In genomic region chr19:2167896-2168618, GRCh38 we compare ENCODE assay signal across 8 cellular contexts. TPM values are rescaled to one million over a fixed set of nuclear protein-coding genes. Genes with fewer than 3 reads are reported as not detected.
A peak's percentile ranks its signal among the peaks of the same experiment; 100 is the strongest.
DNase-seq lines count a peak whose midpoint lies in the region; ATAC-seq, FAIRE-seq and TF ChIP-seq lines count a peak whose summit lies in the region.

No MANE protein-coding gene starts in this region.

- peak; percentile 28 for ATAC-seq in GM21737 (IDR thresholded peaks at IDR 0.05; ENCODE audit: unreplicated experiment)
- ATAC-seq in effector memory CD8-positive, alpha-beta T cell (replicated peaks): peak; percentile 16
- ATAC-seq in naive thymus-derived CD8-positive, alpha-beta T cell: no peak
- ATAC-seq in HG02852 (IDR thresholded peaks at IDR 0.05; ENCODE audit: unreplicated experiment): no peak

- H3K9me3 Mint-ChIP-seq in effector memory CD8-positive, alpha-beta T cell: no peaks in the 10 kb centered on the region
- no peaks in the 10 kb centered on the region for H3K9me3 Mint-ChIP-seq in naive thymus-derived CD8-positive, alpha-beta T cell

- peak overlapping the region; percentile 58 to 91 for H3K27ac Mint-ChIP-seq in effector memory CD8-positive, alpha-beta T cell
- H3K27ac Mint-ChIP-seq in naive thymus-derived CD8-positive, alpha-beta T cell: peak overlapping the region in 5 of 10 donors; percentile 35 to 80 (median 49)

- DNase-seq in RPMI7951 (ENCODE audit: low read depth): peak; percentile 90
- peak in 2 of 3 experiments; percentile 27 to 36 for DNase-seq in effector memory CD8-positive, alpha-beta T cell
- DNase-seq in naive thymus-derived CD8-positive, alpha-beta T cell: peak in 1 of 10 donors; percentile 46
- no peak for DNase-seq in epidermal melanocyte (ENCODE audit: insufficient read length, low spot score)
- no peak for DNase-seq in urothelium cell line (ENCODE audit: low spot score)

- peak overlapping the region; percentile 90 to 94 for H3K4me3 Mint-ChIP-seq in effector memory CD8-positive, alpha-beta T cell
- H3K4me3 Mint-ChIP-seq in naive thymus-derived CD8-positive, alpha-beta T cell: peak overlapping the region in 8 of 10 donors; percentile 44 to 85 (median 60)

- POLR2A ChIA-PET in naive thymus-derived CD8-positive, alpha-beta T cell (lab: Charles Lee): interaction anchor here (0.6 kb wide), 1 partner anchor 1957 kb away, joined by 3 read pairs; no protein-coding TSS in a partner anchor

- H3K27me3 Mint-ChIP-seq in effector memory CD8-positive, alpha-beta T cell: no peaks in the 10 kb centered on the region
- peaks cover 0 to 2% (median 0%) of the 10 kb centered on the region in 5 donors for H3K27me3 Mint-ChIP-seq in naive thymus-derived CD8-positive, alpha-beta T cell

- no peak for FAIRE-seq in urothelium cell line (lab: Jason Lieb, UNC)

- peaks cover 27% of the 10 kb centered on the region for H3K36me3 Mint-ChIP-seq in effector memory CD8-positive, alpha-beta T cell (ENCODE audit: insufficient read depth)
- no peaks in the 10 kb centered on the region for H3K36me3 Mint-ChIP-seq in naive thymus-derived CD8-positive, alpha-beta T cell

- H3K4me1 Mint-ChIP-seq in effector memory CD8-positive, alpha-beta T cell (ENCODE audit: low read depth in 2 of 2): peaks cover 30 to 46% of the 10 kb centered on the region in 2 donors
- peaks cover 16 to 71% (median 60%) of the 10 kb centered on the region in 4 donors for H3K4me1 Mint-ChIP-seq in naive thymus-derived CD8-positive, alpha-beta T cell

- H3K27ac ChIP-seq in C4-2B: peak overlapping the region; percentile 96

- TF ChIP-seq CTCF in C4-2B (conservative IDR thresholded peaks at IDR 0.05): no peak

RNA-seq across cellular contexts. Expression of gene DOT1L, which starts 4.3 kb away (rescaled TPM):
- 3.6 and 5.6 TPM in 2 replicates for total RNA-seq in RPMI7951 (2014; rRNA removed; shearing (Covaris generic))
- 10 to 100 TPM; 24.5 to 28.5 TPM for total RNA-seq in naive thymus-derived CD8-positive, alpha-beta T cell
- polyA plus RNA-seq in naive thymus-derived CD8-positive, alpha-beta T cell: 1 to 10 TPM in 1 of 3 donors, under 1 TPM in 2; 0.30 to 1.0 (median 0.62) TPM

RNA-seq across cellular contexts. Expression of gene AP3D1, which starts 16.7 kb away (rescaled TPM):
- 49.6 and 50.0 TPM in 2 replicates for total RNA-seq in RPMI7951 (2014; rRNA removed; shearing (Covaris generic))
- total RNA-seq in naive thymus-derived CD8-positive, alpha-beta T cell: 10 to 100 TPM; 71.3 to 83.2 TPM
- 10 to 100 TPM; 12.8 to 45.0 (median 13.6) TPM for polyA plus RNA-seq in naive thymus-derived CD8-positive, alpha-beta T cell

Comparison
In these comparisons a context has a peak if more than half of its experiments do, and no peak if none do; other contexts are left out.
1. ATAC-seq: peak in GM21737 (single experiment) and effector memory CD8-positive, alpha-beta T cell (single experiment); none in naive thymus-derived CD8-positive, alpha-beta T cell (0 of 2) and HG02852 (single experiment).
2. DNase-seq: peak in RPMI7951 (single experiment) and effector memory CD8-positive, alpha-beta T cell (2 of 3); none in epidermal melanocyte (single experiment) and urothelium cell line (single experiment).